Comparison of ENCODE assay signal across 27 cellular contexts in genomic region chr2:117949800-117950199, GRCh38.
"Had no signal": no experiment of that assay in that cellular context is flagged by ENCODE, and none has a peak within 500 bp of the region (broad histone marks: within the 10 kb centered on the region; RNA-seq: fewer than 3 reads in every experiment).

No MANE protein-coding gene starts in this region.

- H3K27ac ChIP-seq: colonic mucosa, esophagus muscularis mucosa, foreskin keratinocyte, heart right ventricle, left ventricle myocardium inferior, parathyroid adenoma, psoas muscle, sigmoid colon, uterus, WERI-Rb-1 had no signal

- H3K4me1 Mint-ChIP-seq: activated CD4-positive, alpha-beta T cell treated with anti-CD3 and anti-CD28 coated beads, Interleukin-2, amount 10 ng/mL, durations not matched to agents 7 days and 5 days; stimulated activated memory B cell treated with anti-CD40 and anti-IgM and Interleukin-4, amounts not matched to agents 10 μg/mL and 1 μg/mL and 100 μg/mL, for 72 hours; stimulated activated naive CD8-positive, alpha-beta T cell treated with anti-CD3 and anti-CD28 coated beads, Interleukin-15, amount 100 ng/mL, for 72 hours had no signal

- H3K27ac Mint-ChIP-seq: activated CD4-positive, alpha-beta T cell treated with anti-CD3 and anti-CD28 coated beads, Interleukin-2, amount 10 ng/mL, durations not matched to agents 7 days and 5 days; activated CD8-positive, alpha-beta T cell treated with anti-CD3 and anti-CD28 coated beads for 36 hours; activated naive CD8-positive, alpha-beta T cell; nephron progenitor cell; stimulated activated memory B cell treated with anti-CD40 and anti-IgM and Interleukin-4, amounts not matched to agents 10 μg/mL and 1 μg/mL and 100 μg/mL, for 72 hours; type B pancreatic cell had no signal

- H3K9me3 Mint-ChIP-seq: activated CD4-positive, alpha-beta T cell treated with anti-CD3 and anti-CD28 coated beads, Interleukin-2, amount 10 ng/mL, durations not matched to agents 7 days and 5 days; activated CD8-positive, alpha-beta T cell treated with anti-CD3 and anti-CD28 coated beads for 36 hours; activated T-cell treated with anti-CD3 and anti-CD28 coated beads, Interleukin-2, amount 50 U/mL, for 4 hours; nephron progenitor cell; stimulated activated memory B cell treated with anti-CD40 and anti-IgM and Interleukin-4, amounts not matched to agents 10 μg/mL and 1 μg/mL and 100 μg/mL, for 72 hours; stimulated activated naive CD8-positive, alpha-beta T cell treated with anti-CD3 and anti-CD28 coated beads, Interleukin-15, amount 100 ng/mL, for 72 hours; type B pancreatic cell had no signal

- H3K4me3 Mint-ChIP-seq: activated CD4-positive, alpha-beta T cell treated with anti-CD3 and anti-CD28 coated beads, Interleukin-2, amount 10 ng/mL, durations not matched to agents 7 days and 5 days; activated CD8-positive, alpha-beta T cell treated with anti-CD3 and anti-CD28 coated beads for 36 hours; activated naive CD8-positive, alpha-beta T cell; activated T-cell treated with anti-CD3 and anti-CD28 coated beads, Interleukin-2, amount 50 U/mL, for 4 hours; nephron progenitor cell; stimulated activated memory B cell treated with anti-CD40 and anti-IgM and Interleukin-4, amounts not matched to agents 10 μg/mL and 1 μg/mL and 100 μg/mL, for 72 hours; stimulated activated naive CD8-positive, alpha-beta T cell treated with anti-CD3 and anti-CD28 coated beads, Interleukin-15, amount 100 ng/mL, for 72 hours; type B pancreatic cell had no signal

- ATAC-seq: activated CD8-positive, alpha-beta T cell treated with anti-CD3 and anti-CD28 coated beads for 36 hours; activated T-cell treated with anti-CD3 and anti-CD28 coated beads, Interleukin-2, amount 50 U/mL, for 4 hours; foreskin keratinocyte; heart right ventricle; psoas muscle; stimulated activated memory B cell treated with anti-CD40 and anti-IgM and Interleukin-4, amounts not matched to agents 10 μg/mL and 1 μg/mL and 100 μg/mL, for 72 hours; stimulated activated naive CD8-positive, alpha-beta T cell treated with anti-CD3 and anti-CD28 coated beads, Interleukin-15, amount 100 ng/mL, for 72 hours had no signal

- DNase-seq: activated CD4-positive, alpha-beta T cell treated with anti-CD3 and anti-CD28 coated beads, Interleukin-2, amount 10 ng/mL, durations not matched to agents 7 days and 5 days; activated CD4-positive, CD25-positive, alpha-beta regulatory T cell treated with anti-CD3 and anti-CD28 coated beads, Interleukin-2, amount 50 U/mL, for 72 hours; activated CD8-positive, alpha-beta T cell treated with anti-CD3 and anti-CD28 coated beads for 36 hours; activated naive CD4-positive, alpha-beta T cell; activated T-cell treated with anti-CD3 and anti-CD28 coated beads, Interleukin-2, amount 50 U/mL, for 4 hours; anterior cingulate cortex; cerebellar nuclear complex; colonic mucosa; foreskin keratinocyte; heart right ventricle; islet precursor cell; left ventricle myocardium inferior; nephron progenitor cell; psoas muscle; sigmoid colon; small intestine; stimulated activated CD4-positive, alpha-beta T cell treated with anti-CD3 and anti-CD28 coated beads, Interleukin-4, amount 100 ng/mL, for 24 hours; stimulated activated naive CD8-positive, alpha-beta T cell treated with anti-CD3 and anti-CD28 coated beads, Interleukin-15, amount 100 ng/mL, for 72 hours; substantia nigra; T1000; uterus; WERI-Rb-1 had no signal

- H3K27me3 Mint-ChIP-seq: activated CD4-positive, alpha-beta T cell treated with anti-CD3 and anti-CD28 coated beads, Interleukin-2, amount 10 ng/mL, durations not matched to agents 7 days and 5 days; activated CD8-positive, alpha-beta T cell treated with anti-CD3 and anti-CD28 coated beads for 36 hours; activated naive CD8-positive, alpha-beta T cell; stimulated activated memory B cell treated with anti-CD40 and anti-IgM and Interleukin-4, amounts not matched to agents 10 μg/mL and 1 μg/mL and 100 μg/mL, for 72 hours; stimulated activated naive CD8-positive, alpha-beta T cell treated with anti-CD3 and anti-CD28 coated beads, Interleukin-15, amount 100 ng/mL, for 72 hours; type B pancreatic cell had no signal
